8 cellular contexts compared by ENCODE assay signal in genomic region chr1:25572708-25573590, GRCh38. TPM values are rescaled to one million over a fixed set of nuclear protein-coding genes. Genes with fewer than 3 reads are reported as not detected.
DNase-seq lines count a peak whose midpoint lies in the region; ATAC-seq and TF ChIP-seq lines count a peak whose summit lies in the region.

No MANE protein-coding gene starts in this region.

- no peaks in the 10 kb centered on the region for H3K27me3 ChIP-seq in gastroesophageal sphincter

- DNase-seq in natural killer cell (peak; percentile 44), NCI-H82 treated with DMSO at 0.1 percent for 48 hours (lab: John Stamatoyannopoulos, UW; ENCODE audit: unreplicated experiment) (peak; percentile 56), retinal pigment epithelial cell (ENCODE audit: low read depth) (no peak), ureter (ENCODE audit: low spot score) (no peak)
- no peak for DNase-seq in natural killer cell treated with Interleukin-12 subunit alpha and Interleukin-12 subunit beta and Interleukin-15 and Interleukin-18, amount 100 ng/mL, for 72 hours (ENCODE audit: low spot score)
- DNase-seq in activated effector memory CD4-positive, alpha-beta T cell treated with Interleukin-2 at 50 U/mL for 16 hours = peak; percentile 31

- TF ChIP-seq CTCF in natural killer cell (IDR thresholded peaks at IDR 0.05) (peak; percentile 59), gastroesophageal sphincter (IDR thresholded peaks at IDR 0.05) (peak in 3 of 4 experiments; percentile 61 to 65 (median 64)), retinal pigment epithelial cell (conservative IDR thresholded peaks at IDR 0.05; ENCODE audit: low read depth, low read length) (peak; percentile 84)

- no peak for TF ChIP-seq EP300 in gastroesophageal sphincter (IDR thresholded peaks at IDR 0.05)

- no peaks in the 10 kb centered on the region for H3K36me3 ChIP-seq in gastroesophageal sphincter

- ATAC-seq in natural killer cell = peak in 2 of 3 donors; percentile 85 to 86
- ATAC-seq in natural killer cell treated with Interleukin-12 subunit alpha and Interleukin-12 subunit beta and Interleukin-15 and Interleukin-18, amount 100 ng/mL, for 72 hours = no peak
- no peak for ATAC-seq in gastroesophageal sphincter
- no peak for ATAC-seq in HG03280 (IDR thresholded peaks at IDR 0.05; ENCODE audit: unreplicated experiment)

- no peak overlapping the region for H3K27ac ChIP-seq in gastroesophageal sphincter

- H3K4me1 ChIP-seq in gastroesophageal sphincter = peaks cover 0 to 42% (median 15%) of the 10 kb centered on the region in 3 donors

- no peaks in the 10 kb centered on the region for H3K9me3 ChIP-seq in gastroesophageal sphincter

- intact Hi-C loops in natural killer cell (cut with micrococcal nuclease) = no loop called here

- no peaks in the 10 kb centered on the region for H3K36me3 Mint-ChIP-seq in natural killer cell
- H3K36me3 Mint-ChIP-seq in natural killer cell treated with Interleukin-12 subunit alpha and Interleukin-12 subunit beta and Interleukin-15 and Interleukin-18, amount 100 ng/mL, for 72 hours = no peaks in the 10 kb centered on the region

- no peak overlapping the region for H3K4me3 Mint-ChIP-seq in natural killer cell
- H3K4me3 Mint-ChIP-seq in natural killer cell treated with Interleukin-12 subunit alpha and Interleukin-12 subunit beta and Interleukin-15 and Interleukin-18, amount 100 ng/mL, for 72 hours = no peak overlapping the region

- no peak overlapping the region for H3K27ac Mint-ChIP-seq in natural killer cell
- H3K27ac Mint-ChIP-seq in natural killer cell treated with Interleukin-12 subunit alpha and Interleukin-12 subunit beta and Interleukin-15 and Interleukin-18, amount 100 ng/mL, for 72 hours = no peak overlapping the region

- H3K9me3 Mint-ChIP-seq in natural killer cell = no peaks in the 10 kb centered on the region
- no peaks in the 10 kb centered on the region for H3K9me3 Mint-ChIP-seq in natural killer cell treated with Interleukin-12 subunit alpha and Interleukin-12 subunit beta and Interleukin-15 and Interleukin-18, amount 100 ng/mL, for 72 hours

- H3K4me1 Mint-ChIP-seq in natural killer cell = peaks cover 4 to 31% of the 10 kb centered on the region in 2 donors
- peaks cover 0 to 9% of the 10 kb centered on the region in 2 donors for H3K4me1 Mint-ChIP-seq in natural killer cell treated with Interleukin-12 subunit alpha and Interleukin-12 subunit beta and Interleukin-15 and Interleukin-18, amount 100 ng/mL, for 72 hours (ENCODE audit: low read depth in 2 of 2)

- TF ChIP-seq POLR2A in gastroesophageal sphincter (IDR thresholded peaks at IDR 0.05) = no peak

- 29% methylated on average over 7 of the region's 18 CpGs; no CpG with 5 or more reads in 1 of the 2 donors for WGBS in gastroesophageal sphincter (ENCODE audit: low coverage in 1 of 2), 2 donors

- H3K4me3 ChIP-seq in gastroesophageal sphincter = no peak overlapping the region
- no peak overlapping the region for H3K4me3 ChIP-seq in retinal pigment epithelial cell (ENCODE audit: low read length)

- H3K27me3 Mint-ChIP-seq in natural killer cell (ENCODE audit: low read depth in 2 of 2) = peaks cover 0 to 2% of the 10 kb centered on the region in 2 donors
- peaks cover 0 to 3% of the 10 kb centered on the region in 2 donors for H3K27me3 Mint-ChIP-seq in natural killer cell treated with Interleukin-12 subunit alpha and Interleukin-12 subunit beta and Interleukin-15 and Interleukin-18, amount 100 ng/mL, for 72 hours

RNA-seq across cellular contexts. Expression of gene LDLRAP1, which starts 29.5 kb away (rescaled TPM):
- total RNA-seq in natural killer cell (10 to 100 TPM; 25.2 to 34.0 (median 27.4) TPM), gastroesophageal sphincter (10 to 100 TPM; 13.6 to 21.3 (median 17.2) TPM), ureter (14.4 TPM)
- 1 to 10 TPM; 2.4 to 4.1 TPM for total RNA-seq in natural killer cell treated with Interleukin-12 subunit alpha and Interleukin-12 subunit beta and Interleukin-15 and Interleukin-18, amount 100 ng/mL, for 72 hours

RNA-seq across cellular contexts. Expression of gene MAN1C1, which starts 43.6 kb away (rescaled TPM):
- total RNA-seq in natural killer cell (1 to 10 TPM; 3.6 to 7.5 (median 7.1) TPM), gastroesophageal sphincter (10 to 100 TPM; 20.0 to 38.1 (median 27.8) TPM), ureter (8.7 TPM)
- 1 to 10 TPM in 1 of 2 donors, under 1 TPM in 1; 0.88 to 2.5 TPM for total RNA-seq in natural killer cell treated with Interleukin-12 subunit alpha and Interleukin-12 subunit beta and Interleukin-15 and Interleukin-18, amount 100 ng/mL, for 72 hours

Comparison
In these comparisons a context has a peak if more than half of its experiments do, and no peak if none do; other contexts are left out.
1. ATAC-seq: peak in natural killer cell (2 of 3); none in natural killer cell treated with Interleukin-12 subunit alpha and Interleukin-12 subunit beta and Interleukin-15 and Interleukin-18, amount 100 ng/mL, for 72 hours (0 of 2), gastroesophageal sphincter (single experiment) and HG03280 (single experiment).
2. DNase-seq: peak in natural killer cell (single experiment), NCI-H82 treated with DMSO at 0.1 percent for 48 hours (single experiment) and activated effector memory CD4-positive, alpha-beta T cell treated with Interleukin-2 at 50 U/mL for 16 hours (single experiment); none in natural killer cell treated with Interleukin-12 subunit alpha and Interleukin-12 subunit beta and Interleukin-15 and Interleukin-18, amount 100 ng/mL, for 72 hours (single experiment), retinal pigment epithelial cell (single experiment) and ureter (single experiment).
3. Peak in every context shown above with its lines, with median percentiles within 50 percentile points of each other: CTCF ChIP-seq.